Comparison of ENCODE assay signal across 8 cellular contexts in the genomic region with DNA sequence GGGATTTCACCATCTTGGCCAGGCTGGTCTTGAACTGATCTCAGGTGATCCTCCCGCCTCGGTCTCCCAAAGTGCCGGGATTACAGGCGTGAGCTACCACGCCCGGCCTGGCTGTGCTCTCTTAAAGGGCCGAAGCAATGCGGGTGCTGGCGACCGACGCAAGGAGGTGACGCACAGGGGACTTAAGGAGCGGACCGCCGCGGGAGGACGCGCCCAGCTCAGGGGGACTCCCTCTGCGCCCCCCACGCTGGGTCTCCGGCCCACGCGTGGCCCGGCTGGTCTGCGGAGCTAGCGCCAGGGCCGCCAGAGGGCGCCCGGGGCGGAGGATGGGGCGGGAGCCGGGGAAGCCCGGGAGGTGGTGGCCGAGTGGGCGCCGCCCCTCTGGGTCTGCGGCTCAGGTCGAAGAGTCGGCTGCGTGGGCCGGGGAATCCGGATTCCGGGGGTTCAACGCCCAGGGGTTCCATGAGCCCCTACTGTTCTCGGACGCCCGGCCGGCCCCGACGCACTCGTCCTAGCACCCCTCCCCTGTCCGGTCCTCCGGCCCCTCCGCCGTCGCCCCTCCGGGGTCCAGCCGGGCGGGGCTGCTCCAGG. TPM values are rescaled to one million over a fixed set of nuclear protein-coding genes. Genes with fewer than 3 reads are reported as not detected.
DNase-seq lines count a peak whose midpoint lies in the region; ATAC-seq and TF ChIP-seq lines count a peak whose summit lies in the region.

No MANE protein-coding gene starts in this region.

- H3K27ac ChIP-seq in DND-41 (ENCODE audit: low read length) (no peak overlapping the region), angular gyrus (ENCODE audit: low read depth, low read length) (peak overlapping the region; percentile 50)

- no peaks in the 10 kb centered on the region; the same call in 1 of the 2 replicates for H4K20me1 ChIP-seq in DND-41 (ENCODE audit: insufficient read depth, low read length)

- H3K4me3 ChIP-seq in DND-41 (ENCODE audit: low read depth in 1 of 2, low read length in 2 of 2) (peak overlapping the region; percentile 27 to 57; a peak in 3 of 4 replicates), retinal pigment epithelial cell (ENCODE audit: low read length) (peak overlapping the region; percentile 64)

- ATAC-seq in DND-41 (ENCODE audit: insufficient read depth, low read depth) (peak; percentile 76), GM21619 (IDR thresholded peaks at IDR 0.05; ENCODE audit: unreplicated experiment) (peak; percentile 73), T-helper 17 cell (peak; percentile 89), GM18870 (IDR thresholded peaks at IDR 0.05; ENCODE audit: unreplicated experiment) (no peak)

- no peaks in the 10 kb centered on the region for H3K79me2 ChIP-seq in DND-41 (ENCODE audit: insufficient read depth, low read length)

- H2AFZ ChIP-seq in DND-41 (ENCODE audit: low read depth, low read length): peak overlapping the region; percentile 62

- TF ChIP-seq CTCF in DND-41 (IDR thresholded peaks at IDR 0.05; ENCODE audit: borderline replicate concordance, extremely low read depth, low read length, poor library complexity, severe bottlenecking) (peak; percentile 71), retinal pigment epithelial cell (conservative IDR thresholded peaks at IDR 0.05; ENCODE audit: low read depth, low read length) (peak; percentile 69)

- peaks cover 12% of the 10 kb centered on the region for H3K4me1 Mint-ChIP-seq in T-helper 17 cell

- H3K36me3 Mint-ChIP-seq in T-helper 17 cell (ENCODE audit: low read depth): peaks cover 3% of the 10 kb centered on the region

- no peaks in the 10 kb centered on the region for H3K36me3 ChIP-seq in DND-41 (ENCODE audit: insufficient read depth, low read length)

- peak overlapping the region; percentile 85 for H3K4me2 ChIP-seq in DND-41 (ENCODE audit: insufficient read depth, low read length)

- H3K4me1 ChIP-seq in DND-41 (ENCODE audit: insufficient read depth, low read length): peaks cover 20% of the 10 kb centered on the region

- DNase-seq in DND-41 (peak; percentile 35), KG1 (lab: John Stamatoyannopoulos, UW) (peak; percentile 40), T-helper 17 cell (peak; percentile 52 to 66 (median 56)), hepatic stellate cell (ENCODE audit: low spot score) (peak; percentile 88), retinal pigment epithelial cell (ENCODE audit: low read depth) (no peak)

- H3K9me3 ChIP-seq in DND-41 (ENCODE audit: insufficient read depth, low read length, severe bottlenecking) (no peaks in the 10 kb centered on the region), T-helper 17 cell (ENCODE audit: control insufficient read depth, low read length, poor library complexity, severe bottlenecking) (no peaks in the 10 kb centered on the region)

- peak overlapping the region; percentile 52 for H3K9ac ChIP-seq in DND-41 (ENCODE audit: low read depth, low read length)

- H3K4me3 Mint-ChIP-seq in T-helper 17 cell: peak overlapping the region; percentile 87

- H3K27me3 ChIP-seq in DND-41 (ENCODE audit: insufficient read depth, low read length, poor library complexity): peaks cover 39% of the 10 kb centered on the region

- no peak overlapping the region for H3K27ac Mint-ChIP-seq in T-helper 17 cell

- peaks cover 36% of the 10 kb centered on the region for H3K27me3 Mint-ChIP-seq in T-helper 17 cell

RNA-seq across cellular contexts. Expression of a gene that starts 0.5 kb away (rescaled TPM):
- under 1 TPM; 0.25 to 0.42 TPM for total RNA-seq in T-helper 17 cell

RNA-seq across cellular contexts. Expression of a gene that starts 35.7 kb away (rescaled TPM):
- 10 to 100 TPM; 26.2 to 29.1 TPM for total RNA-seq in T-helper 17 cell

RNA-seq across cellular contexts. Expression of a gene that starts 49.0 kb away (rescaled TPM):
- 10 to 100 TPM; 29.5 to 43.3 TPM for total RNA-seq in T-helper 17 cell
